ENCODE assay signal across 8 cellular contexts in genomic region chr5:119335261-119335677, GRCh38. TPM values are rescaled to one million over a fixed set of nuclear protein-coding genes. Genes with fewer than 3 reads are reported as not detected.
DNase-seq lines count a peak whose midpoint lies in the region; ATAC-seq and TF ChIP-seq lines count a peak whose summit lies in the region.

No MANE protein-coding gene starts in this region.

- WGBS in testis, 2 donors = 67 to 83% methylated on average over 4 of the region's 4 CpGs

- H3K4me3 ChIP-seq in Panc1 (ENCODE audit: low read depth in 2 of 2, low read length in 2 of 2) (peak overlapping the region in 1 of 2 experiments; percentile 55; a peak in 2 of 4 replicates), duodenal mucosa (ENCODE audit: low read depth in 1 of 2, low read length in 2 of 2) (peak overlapping the region; percentile 40 to 51), testis (no peak overlapping the region)

- no peak overlapping the region for H3K9ac ChIP-seq in duodenal mucosa (ENCODE audit: low read depth in 1 of 2, low read length in 2 of 2)

- ATAC-seq in Panc1 (peak; percentile 35; the same call in 1 of the 2 replicates), HG02610 (IDR thresholded peaks at IDR 0.05; ENCODE audit: unreplicated experiment) (no peak)
- no peak for ATAC-seq in stimulated activated naive CD8-positive, alpha-beta T cell treated with anti-CD3 and anti-CD28 coated beads, Interleukin-15, amount 100 ng/mL, for 72 hours

- no peak for TF ChIP-seq POLR2A in testis (IDR thresholded peaks at IDR 0.05)

- H3K27me3 ChIP-seq in Panc1 (ENCODE audit: control insufficient read depth, insufficient read depth, low read length) (no peaks in the 10 kb centered on the region), duodenal mucosa (ENCODE audit: control insufficient read depth in 1 of 2, insufficient read depth in 2 of 2, low read length in 2 of 2) (no peaks in the 10 kb centered on the region), testis (no peaks in the 10 kb centered on the region)

- H3K4me3 Mint-ChIP-seq in activated CD4-positive, alpha-beta T cell treated with anti-CD3 and anti-CD28 coated beads, Interleukin-2, amount 10 ng/mL, durations not matched to agents 7 days and 5 days = peak overlapping the region; percentile 84
- H3K4me3 Mint-ChIP-seq in stimulated activated naive CD8-positive, alpha-beta T cell treated with anti-CD3 and anti-CD28 coated beads, Interleukin-15, amount 100 ng/mL, for 72 hours = peak overlapping the region; percentile 74 to 84
- H3K4me3 Mint-ChIP-seq in Calu3 (ENCODE audit: low read depth, unreplicated experiment) = no peak overlapping the region

- in situ Hi-C loops in Panc1 (cut with HindIII; ENCODE audit: low pct_unique_long_range_greater_than_20kb, low sequenced_read_pairs) = no loop called here

- H3K27ac ChIP-seq in Panc1 (ENCODE audit: low read length) (no peak overlapping the region), duodenal mucosa (ENCODE audit: low read depth, low read length) (no peak overlapping the region), testis (no peak overlapping the region)

- intact Hi-C loops in Panc1 (cut with micrococcal nuclease; ENCODE audit: unreplicated experiment) = loop anchor here (1.0 to 10.0 kb wide), 3 partner anchors 66 to 347 kb away; partner anchors contain the start of gene DTWD2
- intact Hi-C loops in testis (cut with DNase I; ENCODE audit: low total_unique reads) = no loop called here
- intact Hi-C loops in Calu3 (cut with micrococcal nuclease; ENCODE audit: unreplicated experiment) = no loop called here

- DNase-seq in activated CD4-positive, alpha-beta T cell treated with anti-CD3 and anti-CD28 coated beads, Interleukin-2, amount 10 ng/mL, durations not matched to agents 7 days and 5 days = no peak
- DNase-seq in activated CD4-positive, alpha-beta T cell treated with anti-CD3 and anti-CD28 coated beads, Interleukin-2, amount 50 U/mL, for 4 hours = no peak
- DNase-seq in Panc1 (ENCODE audit: low read depth, low spot score) = no peak
- DNase-seq in stimulated activated naive CD8-positive, alpha-beta T cell treated with anti-CD3 and anti-CD28 coated beads, Interleukin-15, amount 100 ng/mL, for 72 hours = no peak
- DNase-seq in testis = no peak
- DNase-seq in Calu3 = no peak

- H3K27me3 Mint-ChIP-seq in activated CD4-positive, alpha-beta T cell treated with anti-CD3 and anti-CD28 coated beads, Interleukin-2, amount 10 ng/mL, durations not matched to agents 7 days and 5 days = no peaks in the 10 kb centered on the region
- H3K27me3 Mint-ChIP-seq in stimulated activated naive CD8-positive, alpha-beta T cell treated with anti-CD3 and anti-CD28 coated beads, Interleukin-15, amount 100 ng/mL, for 72 hours = no peaks in the 10 kb centered on the region
- H3K27me3 Mint-ChIP-seq in Calu3 (ENCODE audit: unreplicated experiment) = no peaks in the 10 kb centered on the region

- H3K9me3 Mint-ChIP-seq in activated CD4-positive, alpha-beta T cell treated with anti-CD3 and anti-CD28 coated beads, Interleukin-2, amount 10 ng/mL, durations not matched to agents 7 days and 5 days = no peaks in the 10 kb centered on the region
- H3K9me3 Mint-ChIP-seq in stimulated activated naive CD8-positive, alpha-beta T cell treated with anti-CD3 and anti-CD28 coated beads, Interleukin-15, amount 100 ng/mL, for 72 hours = no peaks in the 10 kb centered on the region
- no peaks in the 10 kb centered on the region for H3K9me3 Mint-ChIP-seq in Calu3 (ENCODE audit: low read depth, unreplicated experiment)

- POLR2A ChIA-PET in activated CD4-positive, alpha-beta T cell treated with anti-CD3 and anti-CD28 coated beads, Interleukin-2, amount 10 ng/mL, durations not matched to agents 7 days and 5 days (lab: Charles Lee) = no interaction called here
- POLR2A ChIA-PET in Panc1 (lab: Charles Lee) = interaction anchor here (0.6 kb wide), 1 partner anchor 259 kb away, joined by 3 read pairs; no protein-coding TSS in a partner anchor

- H3K4me1 ChIP-seq in Panc1 (ENCODE audit: control insufficient read depth, insufficient read depth, low read length) (no peaks in the 10 kb centered on the region), duodenal mucosa (ENCODE audit: control insufficient read depth in 1 of 2, insufficient read depth in 2 of 2, low read length in 2 of 2) (peaks cover 36 to 48% of the 10 kb centered on the region in 2 donors), testis (peaks cover 8% of the 10 kb centered on the region)

- peak overlapping the region; percentile 94 for H3K27ac Mint-ChIP-seq in activated CD4-positive, alpha-beta T cell treated with anti-CD3 and anti-CD28 coated beads, Interleukin-2, amount 10 ng/mL, durations not matched to agents 7 days and 5 days
- H3K27ac Mint-ChIP-seq in stimulated activated naive CD8-positive, alpha-beta T cell treated with anti-CD3 and anti-CD28 coated beads, Interleukin-15, amount 100 ng/mL, for 72 hours = peak overlapping the region; percentile 91 to 92
- H3K27ac Mint-ChIP-seq in Calu3 (ENCODE audit: unreplicated experiment) = no peak overlapping the region

- BruUV-seq in Panc1 (replicated peaks; lab: Mats Ljungman, UMichigan) (no TSS peak), Calu3 (replicated peaks; lab: Mats Ljungman, UMichigan) (no TSS peak)

- H3K9me3 ChIP-seq in Panc1 (ENCODE audit: control insufficient read depth, insufficient read depth, low read depth, low read length) = no peaks in the 10 kb centered on the region
- no peaks in the 10 kb centered on the region for H3K9me3 ChIP-seq in duodenal mucosa (ENCODE audit: control insufficient read depth in 1 of 2, low read length in 2 of 2)
- no peaks in the 10 kb centered on the region for H3K9me3 ChIP-seq in testis

- CTCF ChIA-PET in activated CD4-positive, alpha-beta T cell treated with anti-CD3 and anti-CD28 coated beads, Interleukin-2, amount 10 ng/mL, durations not matched to agents 7 days and 5 days (lab: Charles Lee) = interaction anchor here (0.9 to 3.8 kb wide), 4 partner anchors 8 to 46 kb away, joined by 4 to 11 read pairs (median 7); no protein-coding TSS in a partner anchor
- CTCF ChIA-PET in Panc1 (lab: Charles Lee) (interaction anchor here (0.8 to 1.2 kb wide), 5 partner anchors 12 to 347 kb away, joined by 3 to 7 read pairs (median 3); partner anchors contain the start of gene DTWD2), Calu3 (lab: Charles Lee) (interaction anchor here (0.9 to 1.8 kb wide), 6 partner anchors 19 to 313 kb away, joined by 3 to 6 read pairs (median 6); partner anchors contain the start of gene TNFAIP8)

- TF ChIP-seq CTCF in Panc1 (IDR thresholded peaks at IDR 0.05) = peak; percentile 62
- TF ChIP-seq CTCF in testis (IDR thresholded peaks at IDR 0.05) = no peak
- TF ChIP-seq CTCF in Calu3 (IDR thresholded peaks at IDR 0.05; ENCODE audit: unreplicated experiment) = no peak

- peaks cover 75% of the 10 kb centered on the region for H3K4me1 Mint-ChIP-seq in activated CD4-positive, alpha-beta T cell treated with anti-CD3 and anti-CD28 coated beads, Interleukin-2, amount 10 ng/mL, durations not matched to agents 7 days and 5 days
- peaks cover 84% of the 10 kb centered on the region for H3K4me1 Mint-ChIP-seq in stimulated activated naive CD8-positive, alpha-beta T cell treated with anti-CD3 and anti-CD28 coated beads, Interleukin-15, amount 100 ng/mL, for 72 hours
- peaks cover 35% of the 10 kb centered on the region for H3K4me1 Mint-ChIP-seq in Calu3 (ENCODE audit: low read depth, unreplicated experiment)

- H3K36me3 ChIP-seq in Panc1 (ENCODE audit: control insufficient read depth, insufficient read depth, low read length) = no peaks in the 10 kb centered on the region
- H3K36me3 ChIP-seq in duodenal mucosa (ENCODE audit: control insufficient read depth in 1 of 2, insufficient read depth in 2 of 2, low read length in 2 of 2) = no peaks in the 10 kb centered on the region
- H3K36me3 ChIP-seq in testis (ENCODE audit: low read depth, missing control alignments) = no peaks in the 10 kb centered on the region

- H3K36me3 Mint-ChIP-seq in activated CD4-positive, alpha-beta T cell treated with anti-CD3 and anti-CD28 coated beads, Interleukin-2, amount 10 ng/mL, durations not matched to agents 7 days and 5 days (ENCODE audit: low read depth) = peaks cover 66% of the 10 kb centered on the region
- no peaks in the 10 kb centered on the region for H3K36me3 Mint-ChIP-seq in Calu3 (ENCODE audit: insufficient read depth, unreplicated experiment)

RNA-seq across cellular contexts. Expression of gene TNFAIP8, which starts 20.6 kb away (rescaled TPM):
- 100 to 1,000 TPM; 167 to 184 TPM for total RNA-seq in activated CD4-positive, alpha-beta T cell treated with anti-CD3 and anti-CD28 coated beads, Interleukin-2, amount 10 ng/mL, durations not matched to agents 7 days and 5 days
- 8.0 TPM for total RNA-seq in Panc1 (2021; ENCODE audit: unreplicated experiment)
- 6.9 TPM for polyA plus RNA-seq in Panc1 (2012; ENCODE audit: insufficient read length)
- 10 to 100 TPM in 1 of 2 donors, 1 to 10 TPM in 1; 6.3 to 14.0 TPM for total RNA-seq in testis
- polyA plus RNA-seq in testis (ENCODE audit: insufficient read depth, low read depth, low replicate concordance) = 8.2 TPM
- 24.2 and 30.6 TPM in 2 replicates for total RNA-seq in Calu3 (2022)

Comparison
In these comparisons a context has a peak if more than half of its experiments do, and no peak if none do; other contexts are left out.
1. H3K4me3 ChIP-seq: peak in duodenal mucosa (2 of 2); none in testis (0 of 2).